ENCODE assay signal across 1 cellular context in genomic region chr1:153734380-153735089, GRCh38.
TF ChIP-seq lines count a peak whose summit lies in the region.

No MANE protein-coding gene starts in this region.

TF ChIP-seq in HepG2, 621 proteins besides CTCF, POLR2A, EP300 and RAD21:
- TF ChIP-seq FOXM1 (CRISPR knock-in tag; IDR thresholded peaks at IDR 0.05) (no peak), ZSCAN20 (CRISPR knock-in tag; IDR thresholded peaks at IDR 0.05; ENCODE audit: borderline replicate concordance) (no peak), KLF6 (CRISPR knock-in tag; IDR thresholded peaks at IDR 0.05) (no peak)
